ENCODE assay signal across 14 cellular contexts in the genomic region with DNA sequence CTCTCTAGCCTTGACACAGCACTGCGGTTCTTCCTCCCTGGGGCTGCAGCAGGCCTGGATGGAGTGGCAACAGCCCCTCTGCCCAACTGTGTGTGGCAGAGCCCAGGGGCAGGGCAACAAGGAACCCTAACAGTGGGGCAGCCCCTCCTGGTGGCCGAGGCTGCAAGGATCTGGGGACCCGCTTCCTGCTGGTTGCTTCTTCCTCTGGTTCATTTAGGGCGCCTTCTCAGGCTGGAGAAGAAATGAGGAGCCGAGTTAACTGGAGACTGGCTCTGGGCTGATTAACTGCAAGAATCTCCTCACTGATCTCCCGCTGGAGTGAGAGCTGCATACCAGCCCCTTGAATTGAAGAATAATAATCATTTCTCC.
DNase-seq lines count a peak whose midpoint lies in the region; ATAC-seq and TF ChIP-seq lines count a peak whose summit lies in the region.
"Had no signal": no experiment of that assay in that cellular context is flagged by ENCODE, and none has a peak within 500 bp of the region (broad histone marks: within the 10 kb centered on the region; RNA-seq: fewer than 3 reads in every experiment).

No MANE protein-coding gene starts in this region.

- H3K9me3 ChIP-seq in vagina, result no peaks in the 10 kb centered on the region

- TF ChIP-seq CTCF in kidney epithelial cell (IDR thresholded peaks at IDR 0.05; ENCODE audit: insufficient read depth, low read length, poor library complexity, severe bottlenecking), result peak; percentile 60
- TF ChIP-seq CTCF in vagina (IDR thresholded peaks at IDR 0.05), result peak in 1 of 3 experiments; percentile 14

- H3K4me1 Mint-ChIP-seq in activated CD4-positive, alpha-beta T cell treated with anti-CD3 and anti-CD28 coated beads for 36 hours, result no peaks in the 10 kb centered on the region

- no peak overlapping the region for H3K27ac Mint-ChIP-seq in activated CD4-positive, alpha-beta T cell treated with anti-CD3 and anti-CD28 coated beads for 36 hours
- H3K27ac Mint-ChIP-seq: activated naive CD8-positive, alpha-beta T cell had no signal

- peaks cover 47% of the 10 kb centered on the region for H3K4me1 ChIP-seq in vagina

- POLR2A ChIA-PET in activated CD4-positive, alpha-beta T cell treated with anti-CD3 and anti-CD28 coated beads for 36 hours (lab: Charles Lee), result no interaction called here

- H3K27me3 Mint-ChIP-seq in activated CD4-positive, alpha-beta T cell treated with anti-CD3 and anti-CD28 coated beads for 36 hours, result peaks cover 3% of the 10 kb centered on the region

- peak; percentile 10 for DNase-seq in activated CD4-positive, alpha-beta T cell treated with anti-CD3 and anti-CD28 coated beads for 36 hours
- no peak for DNase-seq in activated CD4-positive, alpha-beta T cell treated with anti-CD3 and anti-CD28 coated beads for 48 hours
- DNase-seq in astrocyte of the hippocampus (ENCODE audit: low read depth, low spot score) (peak; percentile 48), kidney epithelial cell (ENCODE audit: low read depth) (no peak), vagina (ENCODE audit: extremely low spot score in 2 of 2) (no peak), ureter (ENCODE audit: low spot score) (no peak)
- DNase-seq: activated CD4-positive, alpha-beta T cell treated with anti-CD3 and anti-CD28 coated beads for 1 hour; AML-193; NCI-H1436 treated with DMSO at 0.1 percent for 48 hours; stimulated activated CD4-positive, alpha-beta T cell treated with anti-CD3 and anti-CD28 coated beads, Interleukin-4, amount 100 ng/mL, for 24 hours had no signal

- no peak for TF ChIP-seq POLR2A in vagina (IDR thresholded peaks at IDR 0.05)

- CTCF ChIA-PET in activated CD4-positive, alpha-beta T cell treated with anti-CD3 and anti-CD28 coated beads for 36 hours (lab: Charles Lee), result no interaction called here

- intact Hi-C loops in activated CD4-positive, alpha-beta T cell treated with anti-CD3 and anti-CD28 coated beads for 36 hours (cut with DNase I, micrococcal nuclease), result no loop called here
- intact Hi-C loops in vagina (cut with DNase I), result no loop called here

- H3K27me3 ChIP-seq in kidney epithelial cell (ENCODE audit: control insufficient read depth, insufficient read depth, low read length) (no peaks in the 10 kb centered on the region), vagina (no peaks in the 10 kb centered on the region)

- no peak for ATAC-seq in activated CD4-positive, alpha-beta T cell treated with anti-CD3 and anti-CD28 coated beads for 36 hours
- ATAC-seq in HG02852 (IDR thresholded peaks at IDR 0.05; ENCODE audit: unreplicated experiment), result no peak
- ATAC-seq in GM18909 (IDR thresholded peaks at IDR 0.05; ENCODE audit: poor library complexity, unreplicated experiment), result no peak

- H3K9me3 Mint-ChIP-seq in activated CD4-positive, alpha-beta T cell treated with anti-CD3 and anti-CD28 coated beads for 36 hours (ENCODE audit: low read depth), result no peaks in the 10 kb centered on the region

- no peaks in the 10 kb centered on the region for H3K36me3 Mint-ChIP-seq in activated CD4-positive, alpha-beta T cell treated with anti-CD3 and anti-CD28 coated beads for 36 hours (ENCODE audit: low read depth)
- H3K36me3 Mint-ChIP-seq: activated naive CD8-positive, alpha-beta T cell had no signal

- H3K36me3 ChIP-seq in kidney epithelial cell (ENCODE audit: control insufficient read depth, insufficient read depth, low read length), result no peaks in the 10 kb centered on the region
- no peaks in the 10 kb centered on the region for H3K36me3 ChIP-seq in vagina
- H3K36me3 ChIP-seq: esophagus muscularis mucosa had no signal

- H3K4me3 Mint-ChIP-seq in activated CD4-positive, alpha-beta T cell treated with anti-CD3 and anti-CD28 coated beads for 36 hours, result no peak overlapping the region
- H3K4me3 Mint-ChIP-seq: activated naive CD8-positive, alpha-beta T cell had no signal

- no peak overlapping the region for H3K4me3 ChIP-seq in kidney epithelial cell (ENCODE audit: low read depth, low read length)
- no peak overlapping the region for H3K4me3 ChIP-seq in vagina
- H3K4me3 ChIP-seq: esophagus muscularis mucosa had no signal

- H3K27ac ChIP-seq in vagina, result peak overlapping the region; percentile 91
- H3K27ac ChIP-seq: esophagus muscularis mucosa had no signal

Comparison
In these comparisons a context has a peak if more than half of its experiments do, and no peak if none do; other contexts are left out.
1. DNase-seq: peak in activated CD4-positive, alpha-beta T cell treated with anti-CD3 and anti-CD28 coated beads for 36 hours (single experiment) and astrocyte of the hippocampus (single experiment); none in activated CD4-positive, alpha-beta T cell treated with anti-CD3 and anti-CD28 coated beads for 48 hours (single experiment), kidney epithelial cell (single experiment), vagina (0 of 2) and ureter (single experiment).